ENCODE assay signal across 14 cellular contexts in genomic region chr4:30821891-30822612, GRCh38.
DNase-seq lines count a peak whose midpoint lies in the region; ATAC-seq and TF ChIP-seq lines count a peak whose summit lies in the region.
"Had no signal": no experiment of that assay in that cellular context is flagged by ENCODE, and none has a peak within 500 bp of the region (broad histone marks: within the 10 kb centered on the region; RNA-seq: fewer than 3 reads in every experiment).

No MANE protein-coding gene starts in this region.

- H3K27me3 Mint-ChIP-seq in progenitor cell of endocrine pancreas = no peaks in the 10 kb centered on the region
- H3K27me3 Mint-ChIP-seq: B cell had no signal

- no peak overlapping the region for H3K4me3 Mint-ChIP-seq in progenitor cell of endocrine pancreas (ENCODE audit: low read depth)
- H3K4me3 Mint-ChIP-seq: B cell had no signal

- H3K9ac ChIP-seq in adipocyte (ENCODE audit: low read length) = no peak overlapping the region

- H3K36me3 ChIP-seq in adipocyte (ENCODE audit: control insufficient read depth, insufficient read depth, low read length, severe bottlenecking) (no peaks in the 10 kb centered on the region), kidney epithelial cell (ENCODE audit: control insufficient read depth, insufficient read depth, low read length) (no peaks in the 10 kb centered on the region)
- H3K36me3 ChIP-seq: prostate gland had no signal

- H3K27ac Mint-ChIP-seq in progenitor cell of endocrine pancreas = no peak overlapping the region
- H3K27ac Mint-ChIP-seq: activated naive CD4-positive, alpha-beta T cell treated with anti-CD3 and anti-CD28 coated beads, Interleukin-2, amount 50 U/mL, for 72 hours; B cell had no signal

- DNase-seq in DMS53 (lab: John Stamatoyannopoulos, UW) (peak; percentile 53), HT1080 (ENCODE audit: low read depth) (peak; percentile 75), adipocyte (ENCODE audit: low read depth) (peak; percentile 51), kidney epithelial cell (ENCODE audit: low read depth) (peak; percentile 29), progenitor cell of endocrine pancreas (ENCODE audit: low spot score, unreplicated experiment) (no peak), NCI-H1694 (lab: John Stamatoyannopoulos, UW) (no peak), NCI-H2171 (lab: John Stamatoyannopoulos, UW) (no peak)
- DNase-seq: NCI-H187; stimulated activated CD4-positive, alpha-beta T cell treated with anti-CD3 and anti-CD28 coated beads, Interleukin-4, amount 100 ng/mL, for 1 hour; stimulated activated naive CD4-positive, alpha-beta T cell treated with Interleukin-2 at 50 U/mL for 16 hours had no signal

- no peaks in the 10 kb centered on the region for H3K9me3 Mint-ChIP-seq in progenitor cell of endocrine pancreas (ENCODE audit: low read depth)

- no peaks in the 10 kb centered on the region for H3K27me3 ChIP-seq in adipocyte (replicated peaks; ENCODE audit: control insufficient read depth, insufficient read depth, low read length)
- no peaks in the 10 kb centered on the region for H3K27me3 ChIP-seq in kidney epithelial cell (ENCODE audit: control insufficient read depth, insufficient read depth, low read length)

- TF ChIP-seq CTCF in kidney epithelial cell (IDR thresholded peaks at IDR 0.05; ENCODE audit: insufficient read depth, low read length, poor library complexity, severe bottlenecking) (no peak), progenitor cell of endocrine pancreas (IDR thresholded peaks at IDR 0.05; ENCODE audit: unreplicated experiment) (no peak)

- no peaks in the 10 kb centered on the region for H3K4me1 Mint-ChIP-seq in progenitor cell of endocrine pancreas (ENCODE audit: low read depth)
- H3K4me1 Mint-ChIP-seq: B cell had no signal

- H3K4me1 ChIP-seq in adipocyte (ENCODE audit: control insufficient read depth, insufficient read depth, low read length) = no peaks in the 10 kb centered on the region
- H3K4me1 ChIP-seq: prostate gland had no signal

- H3K36me3 Mint-ChIP-seq in progenitor cell of endocrine pancreas (ENCODE audit: insufficient read depth) = no peaks in the 10 kb centered on the region
- H3K36me3 Mint-ChIP-seq: activated naive CD4-positive, alpha-beta T cell treated with anti-CD3 and anti-CD28 coated beads, Interleukin-2, amount 50 U/mL, for 72 hours had no signal

- ATAC-seq in GM19463 (IDR thresholded peaks at IDR 0.05; ENCODE audit: unreplicated experiment) = no peak
- ATAC-seq: activated naive CD4-positive, alpha-beta T cell treated with anti-CD3 and anti-CD28 coated beads, Interleukin-2, amount 50 U/mL, for 72 hours had no signal

- no peak overlapping the region for H3K4me3 ChIP-seq in adipocyte (ENCODE audit: low read length)
- H3K4me3 ChIP-seq in kidney epithelial cell (ENCODE audit: low read depth, low read length) = no peak overlapping the region
- H3K4me3 ChIP-seq: prostate gland had no signal

- no peaks in the 10 kb centered on the region for H3K9me3 ChIP-seq in adipocyte (ENCODE audit: control insufficient read depth, low read length)
- H3K9me3 ChIP-seq: prostate gland had no signal

Comparison
In these comparisons a context has a peak if more than half of its experiments do, and no peak if none do; other contexts are left out.
1. DNase-seq: peak in DMS53 (single experiment), HT1080 (single experiment), adipocyte (single experiment) and kidney epithelial cell (single experiment); none in progenitor cell of endocrine pancreas (single experiment), NCI-H1694 (single experiment) and NCI-H2171 (single experiment).